In the genomic region with DNA sequence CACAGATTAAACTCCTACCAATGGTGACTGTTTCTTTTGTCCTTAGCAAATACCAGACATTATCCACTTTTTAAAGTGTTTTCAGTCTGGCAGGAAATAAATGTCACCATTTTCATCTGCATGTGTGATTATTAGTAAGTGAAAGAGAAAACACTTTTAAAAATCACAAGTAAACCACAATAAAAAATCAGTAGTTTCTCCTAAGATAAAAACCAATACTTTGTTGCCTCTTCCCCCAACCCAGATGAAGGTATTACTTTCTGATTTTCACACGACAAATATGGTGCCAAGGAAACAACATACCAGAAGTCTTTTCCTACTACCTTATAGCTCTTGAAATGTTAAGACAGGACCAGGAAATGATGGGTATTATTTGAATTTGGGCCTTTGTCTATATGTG, we compare ENCODE assay signal across 19 cellular contexts. TPM values are rescaled to one million over a fixed set of nuclear protein-coding genes. Genes with fewer than 3 reads are reported as not detected.
A peak's percentile ranks its signal among the peaks of the same experiment; 100 is the strongest.
DNase-seq lines count a peak whose midpoint lies in the region; ATAC-seq and TF ChIP-seq lines count a peak whose summit lies in the region.
"Had no signal": no experiment of that assay in that cellular context is flagged by ENCODE, and none has a peak within 500 bp of the region (broad histone marks: within the 10 kb centered on the region; RNA-seq: fewer than 3 reads in every experiment).

No MANE protein-coding gene starts in this region.

- ATAC-seq in CD8-positive, alpha-beta T cell, result no peak
- ATAC-seq in GM23338, result no peak
- peak; percentile 32 for ATAC-seq in central memory CD8-positive, alpha-beta T cell (replicated peaks; ENCODE audit: extremely low read depth, poor library complexity, severe bottlenecking)
- no peak for ATAC-seq in stimulated activated effector memory CD8-positive, alpha-beta T cell treated with anti-CD3 and anti-CD28 coated beads, Interleukin-12 subunit alpha, Interleukin-12 subunit beta, amount 100 ng/mL, for 72 hours
- no peak for ATAC-seq in GM18909 (IDR thresholded peaks at IDR 0.05; ENCODE audit: poor library complexity, unreplicated experiment)
- ATAC-seq: K562 had no signal

- intact Hi-C loops in CD8-positive, alpha-beta T cell (cut with DNase I, micrococcal nuclease), result no loop called here

- no peaks in the 10 kb centered on the region for H4K20me1 ChIP-seq in GM23338 (replicated peaks; ENCODE audit: insufficient read depth)

- peaks cover 7% of the 10 kb centered on the region for H3K4me1 Mint-ChIP-seq in CD8-positive, alpha-beta T cell (ENCODE audit: low read depth)
- no peaks in the 10 kb centered on the region for H3K4me1 Mint-ChIP-seq in GM23338
- peaks cover 10% of the 10 kb centered on the region for H3K4me1 Mint-ChIP-seq in central memory CD8-positive, alpha-beta T cell
- peaks cover 10% of the 10 kb centered on the region for H3K4me1 Mint-ChIP-seq in stimulated activated effector memory CD8-positive, alpha-beta T cell treated with anti-CD3 and anti-CD28 coated beads, Interleukin-12 subunit alpha, Interleukin-12 subunit beta, amount 100 ng/mL, for 72 hours

- H3K79me2 ChIP-seq in GM23338 (replicated peaks; ENCODE audit: insufficient read depth), result no peaks in the 10 kb centered on the region

- no peaks in the 10 kb centered on the region; the same call in 1 of the 2 replicates for H3K9me2 ChIP-seq in GM23338 (ENCODE audit: insufficient read depth)

- H3K4me3 ChIP-seq in CD8-positive, alpha-beta T cell (ENCODE audit: low read depth, low read length), result no peak overlapping the region
- no peak overlapping the region for H3K4me3 ChIP-seq in GM23338
- H3K4me3 ChIP-seq: GM23248, K562 had no signal

- H3K4me1 ChIP-seq in CD8-positive, alpha-beta T cell (ENCODE audit: insufficient read depth, low read length), result no peaks in the 10 kb centered on the region
- no peaks in the 10 kb centered on the region for H3K4me1 ChIP-seq in GM23338 (ENCODE audit: insufficient read depth)

- H3K4me2 ChIP-seq in GM23338, result no peak overlapping the region

- H3K27ac Mint-ChIP-seq in CD8-positive, alpha-beta T cell, result peak overlapping the region; percentile 58
- H3K27ac Mint-ChIP-seq in GM23338, result no peak overlapping the region
- peak overlapping the region; percentile 90 for H3K27ac Mint-ChIP-seq in central memory CD8-positive, alpha-beta T cell (ENCODE audit: low read depth)
- peak overlapping the region; percentile 3 for H3K27ac Mint-ChIP-seq in stimulated activated effector memory CD8-positive, alpha-beta T cell treated with anti-CD3 and anti-CD28 coated beads, Interleukin-12 subunit alpha, Interleukin-12 subunit beta, amount 100 ng/mL, for 72 hours
- H3K27ac Mint-ChIP-seq: CD4-positive, alpha-beta T cell; HFFc6 had no signal

- no peaks in the 10 kb centered on the region for H3K9me3 Mint-ChIP-seq in CD8-positive, alpha-beta T cell
- no peaks in the 10 kb centered on the region for H3K9me3 Mint-ChIP-seq in GM23338
- no peaks in the 10 kb centered on the region for H3K9me3 Mint-ChIP-seq in central memory CD8-positive, alpha-beta T cell
- no peaks in the 10 kb centered on the region for H3K9me3 Mint-ChIP-seq in stimulated activated effector memory CD8-positive, alpha-beta T cell treated with anti-CD3 and anti-CD28 coated beads, Interleukin-12 subunit alpha, Interleukin-12 subunit beta, amount 100 ng/mL, for 72 hours
- H3K9me3 Mint-ChIP-seq: CD4-positive, alpha-beta T cell; HFFc6 had no signal

- H3K27ac ChIP-seq in CD8-positive, alpha-beta T cell (ENCODE audit: low read depth, low read length), result no peak overlapping the region
- H3K27ac ChIP-seq in GM23338 (ENCODE audit: low read depth), result no peak overlapping the region
- H3K27ac ChIP-seq: GM23248 had no signal

- no peaks in the 10 kb centered on the region for H3K27me3 ChIP-seq in CD8-positive, alpha-beta T cell (ENCODE audit: insufficient read depth, low read length)
- H3K27me3 ChIP-seq in GM23338 (ENCODE audit: insufficient read depth), result no peaks in the 10 kb centered on the region
- H3K27me3 ChIP-seq: BE2C had no signal

- H2AFZ ChIP-seq in GM23338, result peak overlapping the region; percentile 38; the same call in 1 of the 2 replicates
- H2AFZ ChIP-seq: GM23248 had no signal

- no peak for TF ChIP-seq CTCF in CD8-positive, alpha-beta T cell (IDR thresholded peaks at IDR 0.05)
- TF ChIP-seq CTCF in GM23338 (conservative IDR thresholded peaks at IDR 0.05; ENCODE audit: low read depth in 2 of 2), result no peak

- POLR2A ChIA-PET in CD8-positive, alpha-beta T cell (lab: Charles Lee), result interaction anchor here (0.8 kb wide), 1 partner anchor 134 kb away, joined by 4 read pairs; no protein-coding TSS in a partner anchor
- POLR2A ChIA-PET in HEK293T (lab: Yijun Ruan, JAX), result no interaction called here

- H3K4me3 Mint-ChIP-seq in CD8-positive, alpha-beta T cell, result no peak overlapping the region
- no peak overlapping the region for H3K4me3 Mint-ChIP-seq in GM23338
- H3K4me3 Mint-ChIP-seq in central memory CD8-positive, alpha-beta T cell, result no peak overlapping the region
- no peak overlapping the region for H3K4me3 Mint-ChIP-seq in stimulated activated effector memory CD8-positive, alpha-beta T cell treated with anti-CD3 and anti-CD28 coated beads, Interleukin-12 subunit alpha, Interleukin-12 subunit beta, amount 100 ng/mL, for 72 hours
- H3K4me3 Mint-ChIP-seq: CD4-positive, alpha-beta T cell; HFFc6 had no signal

- CTCF ChIA-PET in CD8-positive, alpha-beta T cell (lab: Charles Lee), result no interaction called here
- CTCF ChIA-PET in HEK293T (lab: Yijun Ruan, JAX), result no interaction called here

- no peaks in the 10 kb centered on the region for H3K27me3 Mint-ChIP-seq in CD8-positive, alpha-beta T cell (ENCODE audit: low read depth)
- H3K27me3 Mint-ChIP-seq in GM23338 (ENCODE audit: insufficient read depth, low read depth, poor library complexity), result peaks cover 4% of the 10 kb centered on the region
- H3K27me3 Mint-ChIP-seq in central memory CD8-positive, alpha-beta T cell, result no peaks in the 10 kb centered on the region
- H3K27me3 Mint-ChIP-seq: CD4-positive, alpha-beta T cell had no signal

- no peaks in the 10 kb centered on the region for H3K36me3 Mint-ChIP-seq in CD8-positive, alpha-beta T cell
- H3K36me3 Mint-ChIP-seq in GM23338 (ENCODE audit: low read depth), result no peaks in the 10 kb centered on the region
- no peaks in the 10 kb centered on the region for H3K36me3 Mint-ChIP-seq in central memory CD8-positive, alpha-beta T cell (ENCODE audit: insufficient read depth)
- H3K36me3 Mint-ChIP-seq in stimulated activated effector memory CD8-positive, alpha-beta T cell treated with anti-CD3 and anti-CD28 coated beads, Interleukin-12 subunit alpha, Interleukin-12 subunit beta, amount 100 ng/mL, for 72 hours, result no peaks in the 10 kb centered on the region

- H3K9me3 ChIP-seq in CD8-positive, alpha-beta T cell (ENCODE audit: low read length), result no peaks in the 10 kb centered on the region
- H3K9me3 ChIP-seq: BE2C had no signal

- H3K36me3 ChIP-seq in CD8-positive, alpha-beta T cell (ENCODE audit: insufficient read depth, low read length), result no peaks in the 10 kb centered on the region
- H3K36me3 ChIP-seq in GM23338 (ENCODE audit: insufficient read depth), result no peaks in the 10 kb centered on the region
- H3K36me3 ChIP-seq: BE2C had no signal

- no peaks in the 10 kb centered on the region for H3F3A ChIP-seq in GM23338 (replicated peaks; ENCODE audit: low read depth)

- no peak for DNase-seq in CD8-positive, alpha-beta T cell
- DNase-seq in GM23338 (ENCODE audit: low spot score), result no peak
- DNase-seq in central memory CD8-positive, alpha-beta T cell (ENCODE audit: low spot score in 2 of 2), result no peak
- DNase-seq in stimulated activated effector memory CD8-positive, alpha-beta T cell treated with anti-CD3 and anti-CD28 coated beads, Interleukin-12 subunit alpha, Interleukin-12 subunit beta, amount 100 ng/mL, for 72 hours (ENCODE audit: low spot score in 2 of 2), result no peak
- DNase-seq in foreskin melanocyte, result no peak
- no peak for DNase-seq in HEK293T (ENCODE audit: extremely low spot score)
- DNase-seq: ACHN; BE2C; C1 segment of cervical spinal cord; Calu3; CD4-positive, alpha-beta T cell; DMS79 treated with DMSO at 0.1 percent for 48 hours; GF-D8; GM23248; HCEC 1CT; HFFc6; IMR-90 had no signal

TF ChIP-seq in GM23338, 12 proteins besides CTCF, POLR2A, EP300 and RAD21 (continues in another document):
- no peak for TF ChIP-seq NANOG (IDR thresholded peaks at IDR 0.05; ENCODE audit: borderline replicate concordance)
- no peak for TF ChIP-seq STAT1 (IDR thresholded peaks at IDR 0.05; ENCODE audit: unreplicated experiment)
- TF ChIP-seq CREB1 (CRISPR knock-in tag; IDR thresholded peaks at IDR 0.05; ENCODE audit: low read depth), result no peak
- no peak for TF ChIP-seq ZNF114 (CRISPR knock-in tag; IDR thresholded peaks at IDR 0.05)
- TF ChIP-seq EZH2 (IDR thresholded peaks at IDR 0.05; ENCODE audit: low read depth, unreplicated experiment), result no peak
- no peak for TF ChIP-seq JUNB (IDR thresholded peaks at IDR 0.05; ENCODE audit: unreplicated experiment)

TF ChIP-seq in HEK293T, 16 proteins besides CTCF, POLR2A, EP300 and RAD21:
- TF ChIP-seq, protein P1, sequence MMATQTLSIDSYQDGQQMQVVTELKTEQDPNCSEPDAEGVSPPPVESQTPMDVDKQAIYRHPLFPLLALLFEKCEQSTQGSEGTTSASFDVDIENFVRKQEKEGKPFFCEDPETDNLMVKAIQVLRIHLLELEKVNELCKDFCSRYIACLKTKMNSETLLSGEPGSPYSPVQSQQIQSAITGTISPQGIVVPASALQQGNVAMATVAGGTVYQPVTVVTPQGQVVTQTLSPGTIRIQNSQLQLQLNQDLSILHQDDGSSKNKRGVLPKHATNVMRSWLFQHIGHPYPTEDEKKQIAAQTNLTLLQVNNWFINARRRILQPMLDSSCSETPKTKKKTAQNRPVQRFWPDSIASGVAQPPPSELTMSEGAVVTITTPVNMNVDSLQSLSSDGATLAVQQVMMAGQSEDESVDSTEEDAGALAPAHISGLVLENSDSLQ (IDR thresholded peaks at IDR 0.05), result no peak
- TF ChIP-seq NFRKB (IDR thresholded peaks at IDR 0.05) (no peak), SP1 (IDR thresholded peaks at IDR 0.05) (no peak), FOXM1 (IDR thresholded peaks at IDR 0.05; ENCODE audit: borderline replicate concordance) (no peak), FOXA1 (IDR thresholded peaks at IDR 0.05) (no peak), TARDBP (IDR thresholded peaks at IDR 0.05) (no peak), SUZ12 (IDR thresholded peaks at IDR 0.05) (no peak), HDGF (IDR thresholded peaks at IDR 0.05; ENCODE audit: borderline replicate concordance) (no peak), LEF1 (IDR thresholded peaks at IDR 0.05; ENCODE audit: borderline replicate concordance) (no peak), ELF4 (IDR thresholded peaks at IDR 0.05) (no peak), ZNF384 (IDR thresholded peaks at IDR 0.05) (no peak), L3MBTL2 (conservative IDR thresholded peaks at IDR 0.05) (no peak), ARNT (IDR thresholded peaks at IDR 0.05) (no peak), FOXK2 (IDR thresholded peaks at IDR 0.05) (no peak), BHLHE40 (IDR thresholded peaks at IDR 0.05; ENCODE audit: borderline replicate concordance) (no peak), CTBP1 (IDR thresholded peaks at IDR 0.05; ENCODE audit: borderline replicate concordance) (no peak)
TF ChIP-seq in HEK293T: peak in this region for 0.

RNA-seq across cellular contexts. Expression of a gene that starts 11.5 kb away (rescaled TPM):
- 10 to 100 TPM; 19.1 TPM for total RNA-seq in CD8-positive, alpha-beta T cell
- total RNA-seq in GM23338 (2014; rRNA removed; shearing (Covaris generic)), result 13.0 and 14.4 TPM in 2 replicates
- 9.5 and 9.7 TPM in 2 replicates for polyA plus RNA-seq in GM23338 (2016; fragmentation: Nextera tagmentation; extraction: Ambion mirVana)
